Comparison of ENCODE assay signal across 30 cellular contexts in genomic region chr22:47014946-47015345, GRCh38.
"Had no signal": no experiment of that assay in that cellular context is flagged by ENCODE, and none has a peak within 500 bp of the region (broad histone marks: within the 10 kb centered on the region; RNA-seq: fewer than 3 reads in every experiment).

No MANE protein-coding gene starts in this region.

- H3K27me3 Mint-ChIP-seq: activated CD4-positive, alpha-beta memory T cell treated with anti-CD3 and anti-CD28 coated beads, Interleukin-2, amount 10 ng/mL, durations not matched to agents 7 days and 5 days; activated CD8-positive, alpha-beta memory T cell treated with anti-CD3 and anti-CD28 coated beads, Interleukin-2, amount 10 ng/mL, durations not matched to agents 7 days and 5 days; activated naive CD4-positive, alpha-beta T cell treated with anti-CD3 and anti-CD28 coated beads, Interleukin-2, amount 50 U/mL, for 24 hours; central memory CD8-positive, alpha-beta T cell had no signal

- H3K27ac ChIP-seq: brain microvascular endothelial cell, KMS-11, WERI-Rb-1 had no signal

- H3K27me3 ChIP-seq: brain microvascular endothelial cell had no signal

- H3K27ac Mint-ChIP-seq: activated CD4-positive, alpha-beta memory T cell treated with anti-CD3 and anti-CD28 coated beads, Interleukin-2, amount 10 ng/mL, durations not matched to agents 7 days and 5 days; activated CD8-positive, alpha-beta memory T cell treated with anti-CD3 and anti-CD28 coated beads, Interleukin-2, amount 10 ng/mL, durations not matched to agents 7 days and 5 days; activated naive CD4-positive, alpha-beta T cell treated with anti-CD3 and anti-CD28 coated beads, Interleukin-2, amount 50 U/mL, for 24 hours had no signal

- H3K4me3 Mint-ChIP-seq: activated CD4-positive, alpha-beta memory T cell treated with anti-CD3 and anti-CD28 coated beads, Interleukin-2, amount 10 ng/mL, durations not matched to agents 7 days and 5 days; activated CD8-positive, alpha-beta memory T cell treated with anti-CD3 and anti-CD28 coated beads, Interleukin-2, amount 10 ng/mL, durations not matched to agents 7 days and 5 days; activated naive CD4-positive, alpha-beta T cell treated with anti-CD3 and anti-CD28 coated beads, Interleukin-2, amount 50 U/mL, for 24 hours; central memory CD8-positive, alpha-beta T cell had no signal

- ATAC-seq: activated CD8-positive, alpha-beta memory T cell treated with anti-CD3 and anti-CD28 coated beads, Interleukin-2, amount 10 ng/mL, durations not matched to agents 7 days and 5 days; Panc1; SK-N-SH treated with all-trans-retinoic acid at 6 μM for 48 hours had no signal

- H3K36me3 ChIP-seq: brain microvascular endothelial cell, WERI-Rb-1 had no signal

- H3K9me3 Mint-ChIP-seq: activated naive CD4-positive, alpha-beta T cell treated with anti-CD3 and anti-CD28 coated beads, Interleukin-2, amount 50 U/mL, for 24 hours; central memory CD8-positive, alpha-beta T cell had no signal

- DNase-seq: activated CD4-positive, alpha-beta memory T cell treated with anti-CD3 and anti-CD28 coated beads, Interleukin-2, amount 10 ng/mL, durations not matched to agents 7 days and 5 days; activated CD4-positive, alpha-beta T cell treated with anti-CD3 and anti-CD28 coated beads for 1 hour; activated CD4-positive, alpha-beta T cell treated with anti-CD3 and anti-CD28 coated beads for 48 hours; activated CD4-positive, CD25-positive, alpha-beta regulatory T cell; activated CD8-positive, alpha-beta memory T cell treated with anti-CD3 and anti-CD28 coated beads for 24 hours; activated CD8-positive, alpha-beta memory T cell treated with anti-CD3 and anti-CD28 coated beads, Interleukin-2, amount 10 ng/mL, durations not matched to agents 7 days and 5 days; activated CD8-positive, alpha-beta memory T cell treated with anti-CD3 and anti-CD28 coated beads, Interleukin-2, amount 50 U/mL, for 48 hours; activated gamma-delta T cell; activated naive CD4-positive, alpha-beta T cell treated with Interleukin-2 at 50 U/mL for 16 hours; activated T-cell treated with anti-CD3 and anti-CD28 coated beads, Interleukin-2, amount 50 U/mL, for 48 hours; amniotic stem cell; brain microvascular endothelial cell; MM.1S; MV-4-11; NCI-H1092; NCI-H1930; NCI-H2081 treated with DMSO at 0.1 percent for 48 hours; NCI-H226; NCI-H524 treated with DMSO at 0.1 percent for 48 hours; SHP77 treated with DMSO at 0.1 percent for 48 hours; SW 1271; T-helper 1 cell; T-helper 2 cell; T1000 had no signal
